18 cellular contexts compared by ENCODE assay signal in the genomic region with DNA sequence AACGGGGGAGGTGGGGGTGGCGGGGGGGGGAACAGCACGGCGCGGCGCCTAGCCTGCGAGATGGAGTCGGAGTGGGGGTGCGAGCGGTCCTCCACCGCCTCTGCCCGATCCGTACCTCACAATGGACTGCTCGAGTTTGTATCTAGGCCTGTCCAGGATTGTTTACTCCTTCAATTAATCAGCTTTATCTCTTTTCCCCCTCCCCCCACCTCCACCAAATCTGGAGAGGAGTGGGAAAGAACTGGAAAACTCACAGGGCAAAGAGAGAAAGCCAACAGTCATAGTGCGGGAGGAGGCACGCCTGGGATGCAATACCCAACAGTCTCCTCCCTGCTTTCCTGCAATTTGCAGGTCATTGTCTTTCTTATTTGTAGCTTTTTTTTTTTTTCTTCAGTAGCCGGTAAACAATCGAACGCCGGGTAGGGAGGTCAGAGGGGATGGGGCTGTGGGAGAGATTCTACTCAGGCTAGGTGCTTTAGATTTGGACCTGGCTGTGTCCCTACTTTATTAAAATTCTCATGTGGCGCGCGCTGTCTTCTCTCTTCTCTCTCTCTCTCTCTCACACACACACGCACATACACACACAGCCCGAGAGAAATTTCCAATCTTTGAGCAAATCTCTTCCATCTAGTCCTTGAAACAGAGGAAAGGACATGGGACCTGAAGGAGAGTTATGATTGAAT. TPM values are rescaled to one million over a fixed set of nuclear protein-coding genes. Genes with fewer than 3 reads are reported as not detected.
DNase-seq lines count a peak whose midpoint lies in the region; ATAC-seq and TF ChIP-seq lines count a peak whose summit lies in the region.
"Had no signal": no experiment of that assay in that cellular context is flagged by ENCODE, and none has a peak within 500 bp of the region (broad histone marks: within the 10 kb centered on the region; RNA-seq: fewer than 3 reads in every experiment).

No MANE protein-coding gene starts in this region.

- H3K4me3 Mint-ChIP-seq in activated naive CD4-positive, alpha-beta T cell treated with anti-CD3 and anti-CD28 coated beads, Interleukin-2, amount 10 ng/mL, durations not matched to agents 7 days and 5 days, result peak overlapping the region; percentile 11
- H3K4me3 Mint-ChIP-seq: activated naive CD8-positive, alpha-beta T cell had no signal

- ATAC-seq in GM18861 (IDR thresholded peaks at IDR 0.05; ENCODE audit: unreplicated experiment) (no peak), GM18867 (IDR thresholded peaks at IDR 0.05; ENCODE audit: unreplicated experiment) (no peak)
- ATAC-seq: K562; stimulated activated memory B cell treated with anti-CD40 and anti-IgM and Interleukin-4, amounts not matched to agents 10 μg/mL and 1 μg/mL and 100 μg/mL, for 72 hours had no signal

- H3K27me3 ChIP-seq in muscle layer of colon (ENCODE audit: control insufficient read depth in 1 of 2, insufficient read depth in 2 of 2, low read length in 2 of 2) (no peaks in the 10 kb centered on the region), uterus (no peaks in the 10 kb centered on the region)

- H3K36me3 Mint-ChIP-seq in activated naive CD4-positive, alpha-beta T cell treated with anti-CD3 and anti-CD28 coated beads, Interleukin-2, amount 10 ng/mL, durations not matched to agents 7 days and 5 days, result peaks cover 10% of the 10 kb centered on the region

- H3K36me3 ChIP-seq in muscle layer of colon (ENCODE audit: insufficient read depth, low read length), result no peaks in the 10 kb centered on the region
- H3K36me3 ChIP-seq in uterus, result no peaks in the 10 kb centered on the region

- CTCF ChIA-PET in activated naive CD4-positive, alpha-beta T cell treated with anti-CD3 and anti-CD28 coated beads, Interleukin-2, amount 10 ng/mL, durations not matched to agents 7 days and 5 days (lab: Charles Lee), result no interaction called here

- H3K4me3 ChIP-seq in fibroblast of mammary gland (ENCODE audit: control insufficient read depth, low read depth, low read length) (peak overlapping the region; percentile 45), muscle layer of colon (ENCODE audit: low read depth in 1 of 2, low read length in 2 of 2) (peak overlapping the region; percentile 6 to 69), uterus (peak overlapping the region; percentile 39 to 52)
- H3K4me3 ChIP-seq: K562 had no signal

- peak overlapping the region; percentile 60 for H3K27ac Mint-ChIP-seq in activated naive CD4-positive, alpha-beta T cell treated with anti-CD3 and anti-CD28 coated beads, Interleukin-2, amount 10 ng/mL, durations not matched to agents 7 days and 5 days
- H3K27ac Mint-ChIP-seq: activated naive CD8-positive, alpha-beta T cell; stimulated activated memory B cell treated with anti-CD40 and anti-IgM and Interleukin-4, amounts not matched to agents 10 μg/mL and 1 μg/mL and 100 μg/mL, for 72 hours had no signal

- peaks cover 4% of the 10 kb centered on the region for H3K4me1 Mint-ChIP-seq in activated naive CD4-positive, alpha-beta T cell treated with anti-CD3 and anti-CD28 coated beads, Interleukin-2, amount 10 ng/mL, durations not matched to agents 7 days and 5 days

- no peak for DNase-seq in activated naive CD4-positive, alpha-beta T cell treated with anti-CD3 and anti-CD28 coated beads, Interleukin-2, amount 10 ng/mL, durations not matched to agents 7 days and 5 days
- no peak for DNase-seq in activated naive CD4-positive, alpha-beta T cell treated with Interleukin-2 at 50 U/mL for 16 hours
- no peak for DNase-seq in fibroblast of mammary gland (ENCODE audit: low read depth)
- DNase-seq in uterus, result peak; percentile 51 to 63
- DNase-seq in KG1 (lab: John Stamatoyannopoulos, UW), result no peak
- DNase-seq: activated CD4-positive, alpha-beta T cell treated with anti-CD3 and anti-CD28 coated beads, Interleukin-2, amount 50 U/mL, for 4 hours; Calu3; HFFc6; islet precursor cell; NCI-H1694 treated with DMSO at 0.1 percent for 48 hours; stimulated activated CD4-positive, alpha-beta T cell treated with anti-CD3 and anti-CD28 coated beads, Interleukin-2, amount 100 ng/mL, for 24 hours; T-helper 2 cell had no signal

- peaks cover 3% of the 10 kb centered on the region for H3K9me3 Mint-ChIP-seq in activated naive CD4-positive, alpha-beta T cell treated with anti-CD3 and anti-CD28 coated beads, Interleukin-2, amount 10 ng/mL, durations not matched to agents 7 days and 5 days
- H3K9me3 Mint-ChIP-seq: HFFc6 had no signal

- H3K9me3 ChIP-seq in muscle layer of colon (ENCODE audit: low read length) (no peaks in the 10 kb centered on the region), uterus (no peaks in the 10 kb centered on the region)

- H3K27ac ChIP-seq in muscle layer of colon (ENCODE audit: low read depth, low read length) (peak overlapping the region; percentile 99), uterus (peak overlapping the region; percentile 97)

- peak overlapping the region; percentile 88 for H3K9ac ChIP-seq in muscle layer of colon (ENCODE audit: low read length)

- TF ChIP-seq CTCF in fibroblast of mammary gland (conservative IDR thresholded peaks at IDR 0.05; ENCODE audit: control insufficient read depth, insufficient read depth, low read depth, low read length), result no peak
- no peak for TF ChIP-seq CTCF in uterus (IDR thresholded peaks at IDR 0.05)

- no peak for TF ChIP-seq POLR2A in uterus (IDR thresholded peaks at IDR 0.05)

- H3K4me1 ChIP-seq in muscle layer of colon (ENCODE audit: insufficient read depth, low read length) (peaks cover 12% of the 10 kb centered on the region), uterus (no peaks in the 10 kb centered on the region)

- intact Hi-C loops in uterus (cut with DNase I; ENCODE audit: low total_unique reads), result no loop called here

- peaks cover 99% of the 10 kb centered on the region for H3K27me3 Mint-ChIP-seq in activated naive CD4-positive, alpha-beta T cell treated with anti-CD3 and anti-CD28 coated beads, Interleukin-2, amount 10 ng/mL, durations not matched to agents 7 days and 5 days

RNA-seq across cellular contexts. Expression of a gene that starts 6.9 kb away (rescaled TPM):
- 100 to 1,000 TPM in 2 of 4 donors, 10 to 100 TPM in 2; 84.0 to 184 (median 112) TPM for total RNA-seq in uterus

Comparison
In these comparisons a context has a peak if more than half of its experiments do, and no peak if none do; other contexts are left out.
1. DNase-seq: peak in uterus (2 of 2); none in activated naive CD4-positive, alpha-beta T cell treated with anti-CD3 and anti-CD28 coated beads, Interleukin-2, amount 10 ng/mL, durations not matched to agents 7 days and 5 days (single experiment), activated naive CD4-positive, alpha-beta T cell treated with Interleukin-2 at 50 U/mL for 16 hours (single experiment), fibroblast of mammary gland (single experiment) and KG1 (single experiment).
2. Peak in every context shown above with its lines, with median percentiles within 50 percentile points of each other: H3K4me3 ChIP-seq.